ENCODE assay signal across 20 cellular contexts in the genomic region with DNA sequence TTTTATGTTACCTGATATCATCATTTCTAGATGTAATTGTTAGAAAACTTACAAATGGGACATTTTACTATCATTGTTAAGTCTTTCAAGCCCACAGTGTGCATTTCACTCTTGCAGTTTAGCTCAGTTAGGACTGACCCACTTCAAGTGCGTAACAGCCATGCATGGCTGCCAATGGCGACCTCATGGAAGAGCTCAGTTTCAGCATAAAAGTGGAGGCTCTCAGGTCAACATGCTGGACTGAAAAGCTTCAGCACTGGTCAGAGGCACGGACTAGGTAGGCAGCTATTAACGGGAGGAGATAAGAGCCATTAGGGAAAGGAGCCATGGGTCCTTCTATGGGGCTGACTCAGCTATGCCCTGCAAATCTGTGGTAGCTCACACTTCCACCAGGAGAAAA.
DNase-seq lines count a peak whose midpoint lies in the region; ATAC-seq and TF ChIP-seq lines count a peak whose summit lies in the region.
"Had no signal": no experiment of that assay in that cellular context is flagged by ENCODE, and none has a peak within 500 bp of the region (broad histone marks: within the 10 kb centered on the region; RNA-seq: fewer than 3 reads in every experiment).

No MANE protein-coding gene starts in this region.

- no peak overlapping the region for H4K5ac ChIP-seq in mesendoderm (ENCODE audit: low read length)

- H3K56ac ChIP-seq in mesendoderm (ENCODE audit: low read length) = no peak overlapping the region

- no peak overlapping the region for H3K4ac ChIP-seq in mesendoderm (ENCODE audit: low read depth, low read length)

- WGBS in mesendoderm (ENCODE audit: extremely low coverage, insufficient coverage, low lambda C conversion rate) = no CpG with 5 or more reads among the region's 4 CpGs

- H2BK5ac ChIP-seq in mesendoderm (ENCODE audit: low read length) = no peak overlapping the region

- no peaks in the 10 kb centered on the region for H3K79me2 ChIP-seq in mesendoderm (ENCODE audit: control insufficient read depth, insufficient read depth, low read length)

- no peak for TF ChIP-seq CTCF in HEK293 (tag by site-specific recombination; IDR thresholded peaks at IDR 0.05)
- no peak for TF ChIP-seq CTCF in coronary artery (IDR thresholded peaks at IDR 0.05)

- CTCF ChIA-PET in HEK293 (lab: Yijun Ruan, JAX) = no interaction called here

- no peaks in the 10 kb centered on the region for H3K79me1 ChIP-seq in mesendoderm (ENCODE audit: low read length)

- H3K23ac ChIP-seq in mesendoderm (ENCODE audit: low read length) = no peak overlapping the region

- DNase-seq in DMS153 (lab: John Stamatoyannopoulos, UW) (peak; percentile 30), DMS153 treated with DMSO at 0.1 percent for 48 hours (lab: John Stamatoyannopoulos, UW; ENCODE audit: unreplicated experiment) (no peak), coronary artery (ENCODE audit: low spot score) (peak; percentile 8), mesendoderm (peak; percentile 22)
- no peak for DNase-seq in activated effector memory CD4-positive, alpha-beta T cell treated with anti-CD3 and anti-CD28 coated beads, Interleukin-2, amount 50 U/mL, for 16 hours
- DNase-seq: ACHN; CD4-positive, alpha-beta memory T cell; KG1; NCI-H1092 treated with DMSO at 0.1 percent for 48 hours; NCI-H1436 treated with DMSO at 0.1 percent for 48 hours; NCI-H1930; NCI-H446 treated with DMSO at 0.1 percent for 48 hours; NCI-H526 treated with DMSO at 0.1 percent for 48 hours; Peyer's patch had no signal

- ATAC-seq in GM18907 (IDR thresholded peaks at IDR 0.05; ENCODE audit: unreplicated experiment) (no peak), HG03460 (IDR thresholded peaks at IDR 0.05; ENCODE audit: unreplicated experiment) (no peak)
- ATAC-seq: SK-N-SH treated with all-trans-retinoic acid at 6 μM for 48 hours had no signal

- no peaks in the 10 kb centered on the region for H3K9me3 ChIP-seq in HEK293 (ENCODE audit: control insufficient read depth, insufficient read depth, low read depth, low read length)
- H3K9me3 ChIP-seq: Peyer's patch had no signal

- H2AK5ac ChIP-seq in mesendoderm (ENCODE audit: low read length) = no peak overlapping the region

- H3K4me2 ChIP-seq in mesendoderm (ENCODE audit: low read length) = no peak overlapping the region
- H3K4me2 ChIP-seq: BLaER1 had no signal

- H3K4me1 ChIP-seq in HEK293 (ENCODE audit: control insufficient read depth, insufficient read depth, low read length) = no peaks in the 10 kb centered on the region
- no peaks in the 10 kb centered on the region for H3K4me1 ChIP-seq in mesendoderm (ENCODE audit: control insufficient read depth, low read depth, low read length)
- H3K4me1 ChIP-seq: BLaER1 had no signal

- H3K27ac ChIP-seq in HEK293 (ENCODE audit: extremely low read depth, low read depth, low read length) (no peak overlapping the region), coronary artery (no peak overlapping the region), mesendoderm (ENCODE audit: low read depth, low read length) (no peak overlapping the region)
- H3K27ac ChIP-seq: 22Rv1, BLaER1, Peyer's patch had no signal

- no peak overlapping the region for H3K9ac ChIP-seq in mesendoderm (ENCODE audit: low read length)
- H3K9ac ChIP-seq: BLaER1 had no signal

- no peak overlapping the region for H3K18ac ChIP-seq in mesendoderm (ENCODE audit: low read length)

- no peak overlapping the region for H3K4me3 ChIP-seq in HEK293 (ENCODE audit: low read depth, low read length)
- H3K4me3 ChIP-seq in coronary artery = no peak overlapping the region
- H3K4me3 ChIP-seq in mesendoderm (ENCODE audit: low read length) = no peak overlapping the region
- H3K4me3 ChIP-seq: BLaER1, Peyer's patch had no signal

- POLR2A ChIA-PET in HEK293 (lab: Yijun Ruan, JAX) = no interaction called here

- no peaks in the 10 kb centered on the region for H3K36me3 ChIP-seq in HEK293 (ENCODE audit: control insufficient read depth in 2 of 2, insufficient read depth in 1 of 2, low read length in 2 of 2)
- H3K36me3 ChIP-seq in mesendoderm (ENCODE audit: control insufficient read depth, insufficient read depth, low read length) = no peaks in the 10 kb centered on the region
- H3K36me3 ChIP-seq: BLaER1, Peyer's patch had no signal

- H2BK15ac ChIP-seq in mesendoderm (replicated peaks; ENCODE audit: low read depth) = no peak overlapping the region

- no peak overlapping the region for H4K8ac ChIP-seq in mesendoderm (ENCODE audit: low read depth, low read length)

- H3K27me3 ChIP-seq in mesendoderm (ENCODE audit: insufficient read depth, low read length, poor library complexity) = no peaks in the 10 kb centered on the region
- H3K27me3 ChIP-seq: BLaER1, Peyer's patch had no signal

- H2BK120ac ChIP-seq in mesendoderm (ENCODE audit: low read depth, low read length) = no peak overlapping the region

TF ChIP-seq in HEK293, 187 proteins besides CTCF, POLR2A, EP300 and RAD21:
- no peak for TF ChIP-seq ZNF211 (tag by site-specific recombination; IDR thresholded peaks at IDR 0.05; ENCODE audit: low read depth)
- peak; percentile 40; the same call in 1 of the 2 replicates for TF ChIP-seq ZNF341 (tag by site-specific recombination; IDR thresholded peaks at IDR 0.05; ENCODE audit: low read depth)
- TF ChIP-seq, protein P1, sequence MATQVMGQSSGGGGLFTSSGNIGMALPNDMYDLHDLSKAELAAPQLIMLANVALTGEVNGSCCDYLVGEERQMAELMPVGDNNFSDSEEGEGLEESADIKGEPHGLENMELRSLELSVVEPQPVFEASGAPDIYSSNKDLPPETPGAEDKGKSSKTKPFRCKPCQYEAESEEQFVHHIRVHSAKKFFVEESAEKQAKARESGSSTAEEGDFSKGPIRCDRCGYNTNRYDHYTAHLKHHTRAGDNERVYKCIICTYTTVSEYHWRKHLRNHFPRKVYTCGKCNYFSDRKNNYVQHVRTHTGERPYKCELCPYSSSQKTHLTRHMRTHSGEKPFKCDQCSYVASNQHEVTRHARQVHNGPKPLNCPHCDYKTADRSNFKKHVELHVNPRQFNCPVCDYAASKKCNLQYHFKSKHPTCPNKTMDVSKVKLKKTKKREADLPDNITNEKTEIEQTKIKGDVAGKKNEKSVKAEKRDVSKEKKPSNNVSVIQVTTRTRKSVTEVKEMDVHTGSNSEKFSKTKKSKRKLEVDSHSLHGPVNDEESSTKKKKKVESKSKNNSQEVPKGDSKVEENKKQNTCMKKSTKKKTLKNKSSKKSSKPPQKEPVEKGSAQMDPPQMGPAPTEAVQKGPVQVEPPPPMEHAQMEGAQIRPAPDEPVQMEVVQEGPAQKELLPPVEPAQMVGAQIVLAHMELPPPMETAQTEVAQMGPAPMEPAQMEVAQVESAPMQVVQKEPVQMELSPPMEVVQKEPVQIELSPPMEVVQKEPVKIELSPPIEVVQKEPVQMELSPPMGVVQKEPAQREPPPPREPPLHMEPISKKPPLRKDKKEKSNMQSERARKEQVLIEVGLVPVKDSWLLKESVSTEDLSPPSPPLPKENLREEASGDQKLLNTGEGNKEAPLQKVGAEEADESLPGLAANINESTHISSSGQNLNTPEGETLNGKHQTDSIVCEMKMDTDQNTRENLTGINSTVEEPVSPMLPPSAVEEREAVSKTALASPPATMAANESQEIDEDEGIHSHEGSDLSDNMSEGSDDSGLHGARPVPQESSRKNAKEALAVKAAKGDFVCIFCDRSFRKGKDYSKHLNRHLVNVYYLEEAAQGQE (tag by site-specific recombination; IDR thresholded peaks at IDR 0.05) = peak; percentile 57
- 0 out of 2 replicates have a peak, but pooled peaks have one; percentile 22 for TF ChIP-seq ZNF335 (tag by site-specific recombination; conservative IDR thresholded peaks at IDR 0.05)
- TF ChIP-seq ZNF660 (tag by site-specific recombination; IDR thresholded peaks at IDR 0.05) = no peak

Comparison
In these comparisons a context has a peak if more than half of its experiments do, and no peak if none do; other contexts are left out.
1. DNase-seq: peak in DMS153 (single experiment), coronary artery (single experiment) and mesendoderm (single experiment); none in DMS153 treated with DMSO at 0.1 percent for 48 hours (single experiment) and activated effector memory CD4-positive, alpha-beta T cell treated with anti-CD3 and anti-CD28 coated beads, Interleukin-2, amount 50 U/mL, for 16 hours (single experiment).